Comparison of ENCODE assay signal across 19 cellular contexts in genomic region chr14:44170099-44170498, GRCh38.
DNase-seq lines count a peak whose midpoint lies in the region; ATAC-seq, FAIRE-seq and TF ChIP-seq lines count a peak whose summit lies in the region.
"Had no signal": no experiment of that assay in that cellular context is flagged by ENCODE, and none has a peak within 500 bp of the region (broad histone marks: within the 10 kb centered on the region; RNA-seq: fewer than 3 reads in every experiment).

No MANE protein-coding gene starts in this region.

- H3K9me3 ChIP-seq in small intestine (ENCODE audit: control insufficient read depth, low read depth) = no peaks in the 10 kb centered on the region
- H3K9me3 ChIP-seq: Caco-2 had no signal

- no peak overlapping the region for H3K4me3 ChIP-seq in epithelial cell of esophagus (ENCODE audit: low read length)
- H3K4me3 ChIP-seq in small intestine (ENCODE audit: low read depth in 1 of 2, low read length in 2 of 2) = no peak overlapping the region
- H3K4me3 ChIP-seq: K562 had no signal

- ATAC-seq in GM21825 (IDR thresholded peaks at IDR 0.05; ENCODE audit: unreplicated experiment) (no peak), HG03378 (IDR thresholded peaks at IDR 0.05; ENCODE audit: unreplicated experiment) (no peak)
- ATAC-seq: K562, Panc1, Right ventricle myocardium inferior had no signal

- H3K27ac ChIP-seq in small intestine (ENCODE audit: low read depth in 1 of 2, low read length in 1 of 2) = no peak overlapping the region
- H3K27ac ChIP-seq: HL-60 had no signal

- no peaks in the 10 kb centered on the region for H3K27me3 ChIP-seq in small intestine (ENCODE audit: control insufficient read depth in 2 of 2, insufficient read depth in 2 of 2, low read length in 2 of 2)

- peak; percentile 36 for DNase-seq in Daoy (ENCODE audit: low read depth)
- peak; percentile 88 for DNase-seq in NCI-H226
- peak; percentile 11 for DNase-seq in epithelial cell of esophagus (ENCODE audit: low read depth)
- peak; percentile 39 for DNase-seq in small intestine
- no peak for DNase-seq in activated T-cell treated with anti-CD3 and anti-CD28 coated beads for 4 hours
- DNase-seq: Caco-2; CD4-positive, CD25-positive, alpha-beta regulatory T cell; H7; NCI-H1048; NCI-H1436 treated with DMSO at 0.1 percent for 48 hours; NCI-H2029 treated with DMSO at 0.1 percent for 48 hours; NCI-H2171 treated with DMSO at 0.1 percent for 48 hours; NCI-H748 treated with DMSO at 0.1 percent for 48 hours had no signal

- FAIRE-seq in small intestine (lab: Jason Lieb, UNC) = no peak
- FAIRE-seq: K562 had no signal

- H3K36me3 ChIP-seq in small intestine (ENCODE audit: control insufficient read depth in 2 of 2, insufficient read depth in 2 of 2, low read length in 2 of 2) = no peaks in the 10 kb centered on the region

- WGBS in small intestine, 3 donors = 19 to 49% (median 34%) methylated on average over 6 of the region's 6 CpGs

- no peak for TF ChIP-seq CTCF in epithelial cell of esophagus (IDR thresholded peaks at IDR 0.05; ENCODE audit: insufficient read depth, low read depth, low read length, missing control alignments)

- no peaks in the 10 kb centered on the region for H3K4me1 ChIP-seq in small intestine (ENCODE audit: control insufficient read depth in 2 of 2, insufficient read depth in 1 of 2, low read depth in 1 of 2, low read length in 1 of 2)
- H3K4me1 ChIP-seq: Caco-2 had no signal
